13 cellular contexts compared by ENCODE assay signal in the genomic region with DNA sequence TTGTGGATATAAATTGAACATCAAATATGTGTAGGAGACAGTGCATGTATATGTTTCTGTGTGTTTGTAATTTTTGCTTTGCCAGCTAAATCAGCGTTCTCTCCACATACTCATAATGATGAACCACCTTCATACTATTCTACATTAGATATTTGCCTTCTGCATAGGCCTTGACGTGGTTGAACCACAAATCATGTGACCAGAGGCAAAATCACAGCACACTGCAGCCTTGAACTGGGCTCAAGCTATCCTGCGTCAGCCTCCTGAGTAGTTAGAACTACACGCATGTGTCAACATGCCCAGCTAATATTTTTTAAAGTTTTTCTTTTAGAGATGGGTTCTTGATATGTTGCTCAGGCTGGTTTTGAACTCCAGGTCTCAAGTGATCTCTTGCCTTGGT.
"Had no signal": no experiment of that assay in that cellular context is flagged by ENCODE, and none has a peak within 500 bp of the region (broad histone marks: within the 10 kb centered on the region; RNA-seq: fewer than 3 reads in every experiment).

No MANE protein-coding gene starts in this region.

- H3K9me3 ChIP-seq: ascending aorta, colonic mucosa, ovary, sigmoid colon, thoracic aorta had no signal

- H3K36me3 ChIP-seq: ascending aorta, colonic mucosa, ovary, sigmoid colon, thoracic aorta had no signal

- H2AFZ ChIP-seq: hepatocyte had no signal

- H3K4me2 ChIP-seq: hepatocyte had no signal

- DNase-seq: activated CD8-positive, alpha-beta memory T cell treated with anti-CD3 and anti-CD28 coated beads, Interleukin-2, amount 50 U/mL, for 48 hours; colonic mucosa; ovary; sigmoid colon; stimulated activated CD4-positive, alpha-beta T cell treated with anti-CD3 and anti-CD28 coated beads, Interleukin-2, amount 100 ng/mL, for 48 hours; T1000 had no signal

- FAIRE-seq: endothelial cell of umbilical vein had no signal

- H3K4me3 ChIP-seq: ascending aorta, colonic mucosa, hepatocyte, ovary, sigmoid colon, thoracic aorta had no signal

- H3K27me3 Mint-ChIP-seq: activated naive CD8-positive, alpha-beta T cell; stimulated activated naive CD8-positive, alpha-beta T cell treated with anti-CD3 and anti-CD28 coated beads, Interleukin-15, Interleukin-2, amounts not matched to agents 100 ng/mL and 50 ng/mL, for 24 hours had no signal

- H3K27ac ChIP-seq: ascending aorta, colonic mucosa, hepatocyte, sigmoid colon, thoracic aorta had no signal

- H3K4me3 Mint-ChIP-seq: neural crest cell; stimulated activated naive CD8-positive, alpha-beta T cell treated with anti-CD3 and anti-CD28 coated beads, Interleukin-15, Interleukin-2, amounts not matched to agents 100 ng/mL and 50 ng/mL, for 24 hours had no signal

- H3K27me3 ChIP-seq: ascending aorta, colonic mucosa, hepatocyte, ovary, sigmoid colon had no signal

- H3K4me1 ChIP-seq: colonic mucosa had no signal
